In genomic region chr6:157182503-157183254, GRCh38 we compare ENCODE assay signal across 17 cellular contexts.
DNase-seq lines count a peak whose midpoint lies in the region; ATAC-seq and TF ChIP-seq lines count a peak whose summit lies in the region.
"Had no signal": no experiment of that assay in that cellular context is flagged by ENCODE, and none has a peak within 500 bp of the region (broad histone marks: within the 10 kb centered on the region; RNA-seq: fewer than 3 reads in every experiment).

No MANE protein-coding gene starts in this region.

- H3K9me3 ChIP-seq in T-helper 17 cell (ENCODE audit: control insufficient read depth, low read length, poor library complexity, severe bottlenecking) (no peaks in the 10 kb centered on the region), liver (ENCODE audit: control insufficient read depth in 4 of 4, low read length in 3 of 4) (no peaks in the 10 kb centered on the region), transverse colon (no peaks in the 10 kb centered on the region)
- H3K9me3 ChIP-seq: lower lobe of right lung had no signal

- H3K36me3 ChIP-seq in liver (ENCODE audit: control insufficient read depth in 4 of 4, insufficient read depth in 3 of 4, low read depth in 1 of 4, low read length in 3 of 4) (peaks cover 5 to 9% (median 7%) of the 10 kb centered on the region in 4 donors), transverse colon (peaks cover 0 to 18% (median 6%) of the 10 kb centered on the region in 4 donors)

- H3K27ac Mint-ChIP-seq in activated naive CD4-positive, alpha-beta T cell treated with anti-CD3 and anti-CD28 coated beads, Interleukin-2, amount 50 U/mL, for 72 hours: peak overlapping the region; percentile 6 to 31
- peak overlapping the region; percentile 68 for H3K27ac Mint-ChIP-seq in T-helper 17 cell
- no peak overlapping the region for H3K27ac Mint-ChIP-seq in stimulated activated memory B cell treated with anti-CD40 and anti-IgM and Interleukin-4, amounts not matched to agents 10 μg/mL and 1 μg/mL and 100 μg/mL, for 72 hours

- no peak for TF ChIP-seq EP300 in transverse colon (IDR thresholded peaks at IDR 0.05; ENCODE audit: low read depth)

- no peaks in the 10 kb centered on the region for H3K9me3 Mint-ChIP-seq in activated naive CD4-positive, alpha-beta T cell treated with anti-CD3 and anti-CD28 coated beads, Interleukin-2, amount 50 U/mL, for 72 hours
- no peaks in the 10 kb centered on the region for H3K9me3 Mint-ChIP-seq in stimulated activated memory B cell treated with anti-CD40 and anti-IgM and Interleukin-4, amounts not matched to agents 10 μg/mL and 1 μg/mL and 100 μg/mL, for 72 hours
- H3K9me3 Mint-ChIP-seq: nephron had no signal

- in situ Hi-C loops in transverse colon (cut with MboI; ENCODE audit: low pct_ligation_motif_present in 1 of 4, low pct_unique_long_range_greater_than_20kb in 1 of 4, low sequenced_read_pairs in 3 of 4): loop anchor here (10.0 to 25.0 kb wide), 3 partner anchors 145 to 620 kb away; no protein-coding TSS in a partner anchor

- no peak for DNase-seq in activated naive CD4-positive, alpha-beta T cell treated with anti-CD3 and anti-CD28 coated beads, Interleukin-2, amount 50 U/mL, for 72 hours (ENCODE audit: low spot score in 2 of 2)
- no peak for DNase-seq in activated naive CD4-positive, alpha-beta T cell treated with anti-CD3 and anti-CD28 coated beads, Interleukin-2, amount 50 U/mL, for 16 hours
- DNase-seq in T-helper 17 cell: no peak
- DNase-seq in transverse colon: no peak
- DNase-seq in NCI-H1092 (lab: John Stamatoyannopoulos, UW): no peak
- DNase-seq: activated CD4-positive, alpha-beta T cell treated with anti-CD3 and anti-CD28 coated beads for 4 hours; activated T-cell treated with anti-CD3 and anti-CD28 coated beads, Interleukin-2, amount 50 U/mL, for 1 hour; amniotic stem cell; lower lobe of right lung; NCI-H1436; retina; SHP77 treated with DMSO at 0.1 percent for 48 hours; stimulated activated CD4-positive, alpha-beta T cell treated with anti-CD3 and anti-CD28 coated beads, Interleukin-15, amount 100 ng/mL, for 24 hours had no signal

- H3K4me1 Mint-ChIP-seq in T-helper 17 cell: peaks cover 21% of the 10 kb centered on the region
- H3K4me1 Mint-ChIP-seq in stimulated activated memory B cell treated with anti-CD40 and anti-IgM and Interleukin-4, amounts not matched to agents 10 μg/mL and 1 μg/mL and 100 μg/mL, for 72 hours: peaks cover 11% of the 10 kb centered on the region

- 79% methylated on average over 15 of the region's 15 CpGs for WGBS in liver
- WGBS in transverse colon (ENCODE audit: low coverage in 1 of 2), 2 donors: 20 to 80% methylated on average over 1 to 15 of the region's 15 CpGs

- H3K27me3 ChIP-seq in liver (ENCODE audit: control insufficient read depth in 4 of 4, insufficient read depth in 4 of 4, low read length in 3 of 4) (no peaks in the 10 kb centered on the region), transverse colon (no peaks in the 10 kb centered on the region)

- H3K4me3 ChIP-seq in liver (ENCODE audit: low read depth in 1 of 3, low read length in 3 of 3) (no peak overlapping the region), transverse colon (no peak overlapping the region)
- H3K4me3 ChIP-seq: lower lobe of right lung had no signal

- no peaks in the 10 kb centered on the region for H3K27me3 Mint-ChIP-seq in T-helper 17 cell
- no peaks in the 10 kb centered on the region for H3K27me3 Mint-ChIP-seq in stimulated activated memory B cell treated with anti-CD40 and anti-IgM and Interleukin-4, amounts not matched to agents 10 μg/mL and 1 μg/mL and 100 μg/mL, for 72 hours

- H3K4me1 ChIP-seq in liver (ENCODE audit: control insufficient read depth in 4 of 4, insufficient read depth in 4 of 4, low read length in 3 of 4) (peaks cover 4 to 17% (median 12%) of the 10 kb centered on the region in 4 donors), transverse colon (peaks cover 8 to 36% (median 21%) of the 10 kb centered on the region in 4 donors)

- H3K27ac ChIP-seq in liver (ENCODE audit: low read depth in 1 of 2, low read length in 2 of 2): no peak overlapping the region
- H3K27ac ChIP-seq in transverse colon: peak overlapping the region; percentile 42 to 62 (median 56)
- H3K27ac ChIP-seq: lower lobe of right lung had no signal

- TF ChIP-seq POLR2A in transverse colon (IDR thresholded peaks at IDR 0.05): no peak

- H3K4me3 Mint-ChIP-seq in T-helper 17 cell: peak overlapping the region; percentile 31
- H3K4me3 Mint-ChIP-seq in stimulated activated memory B cell treated with anti-CD40 and anti-IgM and Interleukin-4, amounts not matched to agents 10 μg/mL and 1 μg/mL and 100 μg/mL, for 72 hours: no peak overlapping the region
- H3K4me3 Mint-ChIP-seq: nephron had no signal

- no peak for ATAC-seq in activated naive CD4-positive, alpha-beta T cell treated with anti-CD3 and anti-CD28 coated beads, Interleukin-2, amount 50 U/mL, for 72 hours
- no peak for ATAC-seq in T-helper 17 cell
- no peak for ATAC-seq in stimulated activated memory B cell treated with anti-CD40 and anti-IgM and Interleukin-4, amounts not matched to agents 10 μg/mL and 1 μg/mL and 100 μg/mL, for 72 hours
- ATAC-seq in HG03175 (IDR thresholded peaks at IDR 0.05; ENCODE audit: unreplicated experiment): no peak

- no peak for TF ChIP-seq RAD21 in liver (IDR thresholded peaks at IDR 0.05)

- peaks cover 4 to 15% of the 10 kb centered on the region in 2 donors for H3K36me3 Mint-ChIP-seq in activated naive CD4-positive, alpha-beta T cell treated with anti-CD3 and anti-CD28 coated beads, Interleukin-2, amount 50 U/mL, for 72 hours
- H3K36me3 Mint-ChIP-seq in T-helper 17 cell (ENCODE audit: low read depth): peaks cover 6% of the 10 kb centered on the region
- peaks cover 39% of the 10 kb centered on the region for H3K36me3 Mint-ChIP-seq in stimulated activated memory B cell treated with anti-CD40 and anti-IgM and Interleukin-4, amounts not matched to agents 10 μg/mL and 1 μg/mL and 100 μg/mL, for 72 hours

- no peak for TF ChIP-seq CTCF in liver (IDR thresholded peaks at IDR 0.05; ENCODE audit: low read depth, low read length, missing input control)
- no peak for TF ChIP-seq CTCF in transverse colon (IDR thresholded peaks at IDR 0.05)

- intact Hi-C loops in transverse colon (cut with DNase I; ENCODE audit: low total_unique reads): loop anchor here (10.0 kb wide), 2 partner anchors 138 to 608 kb away; no protein-coding TSS in a partner anchor

- H3K9ac ChIP-seq in liver (ENCODE audit: low read depth in 1 of 2, low read length in 2 of 2): no peak overlapping the region

TF ChIP-seq in liver, 16 proteins besides CTCF, POLR2A, EP300 and RAD21:
- peak in 1 of 2 donors; percentile 37 for TF ChIP-seq RXRA (IDR thresholded peaks at IDR 0.05)
- TF ChIP-seq HNF4A (conservative IDR thresholded peaks at IDR 0.05): peak; percentile 33 to 77
- no peak for TF ChIP-seq FOXA2 (IDR thresholded peaks at IDR 0.05)
TF ChIP-seq in liver: peak in this region for 2.

Comparison
In these comparisons a context has a peak if more than half of its experiments do, and no peak if none do; other contexts are left out.
1. H3K27ac ChIP-seq: peak in transverse colon (4 of 4); none in liver (0 of 2).